Comparison of ENCODE assay signal across 8 cellular contexts in genomic region chr15:73601449-73602425, GRCh38. TPM values are rescaled to one million over a fixed set of nuclear protein-coding genes. Genes with fewer than 3 reads are reported as not detected.
DNase-seq lines count a peak whose midpoint lies in the region; ATAC-seq and TF ChIP-seq lines count a peak whose summit lies in the region.

No MANE protein-coding gene starts in this region.

- no peaks in the 10 kb centered on the region for H3K27me3 Mint-ChIP-seq in activated T-helper 1 cell treated with anti-CD3 and anti-CD28 coated beads, Interleukin-12 subunit alpha, Interleukin-12 subunit beta, Interleukin-2, Interleukin-4 antibody, amounts not matched to agents 30 ng/mL and 10 ng/mL and 1 ng/mL, durations not matched to agents 14 hours and 24 hours and 36 hours (ENCODE audit: insufficient read depth)
- no peaks in the 10 kb centered on the region for H3K27me3 Mint-ChIP-seq in chondrocyte (ENCODE audit: low read depth)
- no peaks in the 10 kb centered on the region for H3K27me3 Mint-ChIP-seq in T-cell

- H3K27me3 ChIP-seq in gastroesophageal sphincter = no peaks in the 10 kb centered on the region

- no peak for TF ChIP-seq POLR2A in gastroesophageal sphincter (IDR thresholded peaks at IDR 0.05)

- H3K27ac ChIP-seq in gastroesophageal sphincter = peak overlapping the region; percentile 75 to 81 (median 79)

- no peak overlapping the region for H3K4me3 Mint-ChIP-seq in activated T-helper 1 cell treated with anti-CD3 and anti-CD28 coated beads, Interleukin-12 subunit alpha, Interleukin-12 subunit beta, Interleukin-2, Interleukin-4 antibody, amounts not matched to agents 30 ng/mL and 10 ng/mL and 1 ng/mL, durations not matched to agents 14 hours and 24 hours and 36 hours
- H3K4me3 Mint-ChIP-seq in chondrocyte (ENCODE audit: unreplicated experiment) (no peak overlapping the region), T-cell (no peak overlapping the region)

- H3K9me3 Mint-ChIP-seq in activated T-helper 1 cell treated with anti-CD3 and anti-CD28 coated beads, Interleukin-12 subunit alpha, Interleukin-12 subunit beta, Interleukin-2, Interleukin-4 antibody, amounts not matched to agents 30 ng/mL and 10 ng/mL and 1 ng/mL, durations not matched to agents 14 hours and 24 hours and 36 hours = no peaks in the 10 kb centered on the region
- no peaks in the 10 kb centered on the region for H3K9me3 Mint-ChIP-seq in chondrocyte (ENCODE audit: low read depth)
- no peaks in the 10 kb centered on the region for H3K9me3 Mint-ChIP-seq in T-cell

- 6 to 17% methylated on average over 6 of the region's 6 CpGs for WGBS in gastroesophageal sphincter (ENCODE audit: low coverage in 1 of 2), 2 donors

- TF ChIP-seq CTCF in gastroesophageal sphincter (IDR thresholded peaks at IDR 0.05) (no peak), chondrocyte (IDR thresholded peaks at IDR 0.05) (no peak)

- H3K4me1 Mint-ChIP-seq in activated T-helper 1 cell treated with anti-CD3 and anti-CD28 coated beads, Interleukin-12 subunit alpha, Interleukin-12 subunit beta, Interleukin-2, Interleukin-4 antibody, amounts not matched to agents 30 ng/mL and 10 ng/mL and 1 ng/mL, durations not matched to agents 14 hours and 24 hours and 36 hours (ENCODE audit: low read depth) = peaks cover 1% of the 10 kb centered on the region
- H3K4me1 Mint-ChIP-seq in chondrocyte (ENCODE audit: low read depth) = peaks cover 60% of the 10 kb centered on the region
- peaks cover 34 to 49% (median 47%) of the 10 kb centered on the region in 3 donors for H3K4me1 Mint-ChIP-seq in T-cell

- no peak overlapping the region for H3K4me3 ChIP-seq in gastroesophageal sphincter

- H3K4me1 ChIP-seq in gastroesophageal sphincter = peaks cover 58 to 100% (median 70%) of the 10 kb centered on the region in 3 donors

- no peak overlapping the region for H3K27ac Mint-ChIP-seq in activated T-helper 1 cell treated with anti-CD3 and anti-CD28 coated beads, Interleukin-12 subunit alpha, Interleukin-12 subunit beta, Interleukin-2, Interleukin-4 antibody, amounts not matched to agents 30 ng/mL and 10 ng/mL and 1 ng/mL, durations not matched to agents 14 hours and 24 hours and 36 hours
- H3K27ac Mint-ChIP-seq in chondrocyte (ENCODE audit: unreplicated experiment) (no peak overlapping the region), T-cell (no peak overlapping the region)

- POLR2A ChIA-PET in T-cell (lab: Charles Lee) = interaction anchor here in 1 of 2 donors (0.8 kb wide), 1 partner anchor 1392 kb away, joined by 3 read pairs; no protein-coding TSS in a partner anchor

- no peak for TF ChIP-seq EP300 in gastroesophageal sphincter (IDR thresholded peaks at IDR 0.05)

- CTCF ChIA-PET in T-cell (lab: Charles Lee) = interaction anchor here in 1 of 2 donors (1.2 kb wide), 1 partner anchor 35 kb away, joined by 4 read pairs; no protein-coding TSS in a partner anchor

- peaks cover 5% of the 10 kb centered on the region for H3K36me3 Mint-ChIP-seq in activated T-helper 1 cell treated with anti-CD3 and anti-CD28 coated beads, Interleukin-12 subunit alpha, Interleukin-12 subunit beta, Interleukin-2, Interleukin-4 antibody, amounts not matched to agents 30 ng/mL and 10 ng/mL and 1 ng/mL, durations not matched to agents 14 hours and 24 hours and 36 hours (ENCODE audit: low read depth)
- H3K36me3 Mint-ChIP-seq in chondrocyte (ENCODE audit: low read depth) (no peaks in the 10 kb centered on the region), T-cell (peaks cover under 1% of the 10 kb centered on the region)

- peaks cover 0 to 3% of the 10 kb centered on the region in 2 donors for H3K36me3 ChIP-seq in gastroesophageal sphincter

- intact Hi-C loops in activated T-helper 1 cell treated with anti-CD3 and anti-CD28 coated beads, Interleukin-12 subunit alpha, Interleukin-12 subunit beta, Interleukin-2, Interleukin-4 antibody, amounts not matched to agents 30 ng/mL and 10 ng/mL and 1 ng/mL, durations not matched to agents 14 hours and 24 hours and 36 hours (cut with micrococcal nuclease) = loop anchor here (2.0 kb wide), 1 partner anchor 19 kb away; no protein-coding TSS in a partner anchor

- H3K9me3 ChIP-seq in gastroesophageal sphincter = no peaks in the 10 kb centered on the region

- ATAC-seq in gastroesophageal sphincter = peak; percentile 82
- no peak for ATAC-seq in HG03565 (IDR thresholded peaks at IDR 0.05; ENCODE audit: unreplicated experiment)
- ATAC-seq in T-cell (replicated peaks in 1 of 4) = no peak

- DNase-seq in HCEC 1CT = peak; percentile 59
- peak; percentile 31 for DNase-seq in SK-N-DZ (ENCODE audit: low spot score)
- DNase-seq in retina = peak; percentile 57
- no peak for DNase-seq in activated T-helper 1 cell treated with anti-CD3 and anti-CD28 coated beads, Interleukin-12 subunit alpha, Interleukin-12 subunit beta, Interleukin-2, Interleukin-4 antibody, amounts not matched to agents 30 ng/mL and 10 ng/mL and 1 ng/mL, durations not matched to agents 14 hours and 24 hours and 36 hours (ENCODE audit: low spot score)
- no peak for DNase-seq in chondrocyte (ENCODE audit: low spot score)
- DNase-seq in T-cell = no peak

RNA-seq across cellular contexts. Expression of gene NPTN, which starts 31.5 kb away (rescaled TPM):
- polyA plus RNA-seq in SK-N-DZ (2014; cell fraction: cytosol; rRNA removed) = 83.9 and 106 TPM in 2 replicates
- polyA plus RNA-seq in SK-N-DZ (2014; cell fraction: nucleus; rRNA removed) = 71.4 and 78.7 TPM in 2 replicates
- 100 to 1,000 TPM; 261 to 338 (median 333) TPM for total RNA-seq in gastroesophageal sphincter
- 91.1 and 91.2 TPM in 2 replicates for total RNA-seq in activated T-helper 1 cell treated with anti-CD3 and anti-CD28 coated beads, Interleukin-12 subunit alpha, Interleukin-12 subunit beta, Interleukin-2, Interleukin-4 antibody, amounts not matched to agents 30 ng/mL and 10 ng/mL and 1 ng/mL, durations not matched to agents 14 hours and 24 hours and 36 hours
- 232 to 256 TPM (median 252 TPM) in 3 replicates for total RNA-seq in chondrocyte
- 10 to 100 TPM; 24.7 to 34.9 (median 33.1) TPM for total RNA-seq in T-cell

Comparison
In these comparisons a context has a peak if more than half of its experiments do, and no peak if none do; other contexts are left out.
1. DNase-seq: peak in HCEC 1CT (single experiment), SK-N-DZ (single experiment) and retina (single experiment); none in activated T-helper 1 cell treated with anti-CD3 and anti-CD28 coated beads, Interleukin-12 subunit alpha, Interleukin-12 subunit beta, Interleukin-2, Interleukin-4 antibody, amounts not matched to agents 30 ng/mL and 10 ng/mL and 1 ng/mL, durations not matched to agents 14 hours and 24 hours and 36 hours (single experiment), chondrocyte (single experiment) and T-cell (0 of 34).